ENCODE assay signal across 11 cellular contexts in the genomic region with DNA sequence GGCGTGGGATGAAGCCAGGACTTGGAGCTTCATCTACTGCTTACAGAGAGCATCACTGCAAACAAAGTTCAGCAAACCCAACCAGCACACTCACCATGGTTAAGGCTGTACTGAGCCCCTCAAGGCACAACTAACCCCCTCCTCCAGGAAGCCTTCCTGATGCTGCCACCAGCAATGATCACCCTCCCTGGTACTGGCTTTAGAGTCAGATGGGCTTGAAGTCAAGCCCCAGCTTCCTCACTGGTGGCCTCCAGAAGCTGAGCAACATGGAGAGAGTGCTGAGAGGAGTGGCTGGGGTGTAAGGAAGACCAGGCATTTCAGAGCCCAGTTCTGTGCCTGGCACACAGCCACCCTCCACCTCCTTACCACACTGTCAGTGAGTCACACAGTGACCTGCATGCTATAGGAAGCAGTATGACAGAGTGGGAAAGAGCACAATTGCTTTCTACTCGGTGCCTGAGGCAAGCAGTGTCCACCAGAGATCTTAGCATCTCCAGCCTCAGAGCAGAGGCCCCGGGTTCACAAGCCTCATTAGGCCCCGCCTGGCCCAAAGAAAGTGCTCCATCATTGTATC. TPM values are rescaled to one million over a fixed set of nuclear protein-coding genes. Genes with fewer than 3 reads are reported as not detected.
A peak's percentile ranks its signal among the peaks of the same experiment; 100 is the strongest.
DNase-seq lines count a peak whose midpoint lies in the region; ATAC-seq and TF ChIP-seq lines count a peak whose summit lies in the region.
"Had no signal": no experiment of that assay in that cellular context is flagged by ENCODE, and none has a peak within 500 bp of the region (broad histone marks: within the 10 kb centered on the region; RNA-seq: fewer than 3 reads in every experiment).

No MANE protein-coding gene starts in this region.

- H3K4me1 Mint-ChIP-seq in activated T-cell treated with anti-CD3 and anti-CD28 coated beads, Interleukin-2, amount 50 U/mL, for 24 hours (ENCODE audit: low read depth) = peaks cover 3% of the 10 kb centered on the region

- no peaks in the 10 kb centered on the region for H3K27me3 ChIP-seq in SK-N-SH (ENCODE audit: insufficient read depth)
- H3K27me3 ChIP-seq in foreskin keratinocyte = no peaks in the 10 kb centered on the region
- H3K27me3 ChIP-seq: transverse colon had no signal

- no peak overlapping the region for H3K9ac ChIP-seq in SK-N-SH

- peak overlapping the region; percentile 68 for H3K27ac Mint-ChIP-seq in activated T-cell treated with anti-CD3 and anti-CD28 coated beads, Interleukin-2, amount 50 U/mL, for 24 hours

- no peaks in the 10 kb centered on the region for H4K20me1 ChIP-seq in SK-N-SH (ENCODE audit: insufficient read depth)

- H3F3A ChIP-seq in SK-N-SH (replicated peaks; ENCODE audit: insufficient read depth) = no peaks in the 10 kb centered on the region

- no peaks in the 10 kb centered on the region for H3K79me2 ChIP-seq in SK-N-SH (ENCODE audit: insufficient read depth)

- TF ChIP-seq CTCF in SK-N-SH (IDR thresholded peaks at IDR 0.05) = no peak
- no peak for TF ChIP-seq CTCF in foreskin keratinocyte (conservative IDR thresholded peaks at IDR 0.05)

- no peak overlapping the region for H3K4me3 Mint-ChIP-seq in activated T-cell treated with anti-CD3 and anti-CD28 coated beads, Interleukin-2, amount 50 U/mL, for 24 hours

- TF ChIP-seq RAD21 in SK-N-SH (IDR thresholded peaks at IDR 0.05; ENCODE audit: low read length) = no peak

- no peak for DNase-seq in activated T-cell treated with anti-CD3 and anti-CD28 coated beads, Interleukin-2, amount 50 U/mL, for 24 hours
- DNase-seq in activated T-cell treated with anti-CD3 and anti-CD28 coated beads, Interleukin-2, amount 50 U/mL, for 1 hour = no peak
- DNase-seq in SK-N-SH (no peak), foreskin keratinocyte (peak; percentile 77 to 90), superior temporal gyrus (ENCODE audit: extremely low spot score) (peak; percentile 26), NCI-H1694 treated with DMSO at 0.1 percent for 48 hours (lab: John Stamatoyannopoulos, UW) (no peak), Right ventricle myocardium inferior (ENCODE audit: missing footprints) (no peak)
- DNase-seq in activated effector memory CD4-positive, alpha-beta T cell treated with anti-CD3 and anti-CD28 coated beads, Interleukin-2, amount 50 U/mL, for 16 hours = no peak
- DNase-seq: amniotic stem cell, NCI-H2081, transverse colon had no signal

- TF ChIP-seq EP300 in SK-N-SH (IDR thresholded peaks at IDR 0.05; ENCODE audit: borderline replicate concordance in 1 of 2, low read depth in 1 of 2, low read length in 1 of 2) = no peak

- H3K4me1 ChIP-seq in SK-N-SH (ENCODE audit: control insufficient read depth in 1 of 2, insufficient read depth in 2 of 2, low read depth in 1 of 2, low read length in 1 of 2) = no peaks in the 10 kb centered on the region
- H3K4me1 ChIP-seq in foreskin keratinocyte = peaks cover 12% of the 10 kb centered on the region
- H3K4me1 ChIP-seq: transverse colon had no signal

- ATAC-seq in foreskin keratinocyte = peak; percentile 89
- no peak for ATAC-seq in Right ventricle myocardium inferior

- 0 out of 2 replicates have a peak overlapping the region, but pooled peaks have one; percentile 68 for H2AFZ ChIP-seq in SK-N-SH (ENCODE audit: low read depth)

- H3K4me3 ChIP-seq in SK-N-SH (ENCODE audit: low read depth in 2 of 2, low read length in 1 of 2) = no peak overlapping the region
- H3K4me3 ChIP-seq: transverse colon had no signal

- POLR2A ChIA-PET in SK-N-SH (lab: Yijun Ruan, JAX) = no interaction called here

- CTCF ChIA-PET in SK-N-SH (lab: Yijun Ruan, JAX) = no interaction called here

- H3K9me3 ChIP-seq in SK-N-SH = no peaks in the 10 kb centered on the region
- H3K9me3 ChIP-seq: transverse colon had no signal

- no peaks in the 10 kb centered on the region for H3K9me2 ChIP-seq in SK-N-SH

- intact Hi-C loops in Right ventricle myocardium inferior (cut with DNase I) = no loop called here

- 100% methylated on average over 1 of the region's 4 CpGs for whole genome bisulfite sequencing in SK-N-SH (ENCODE audit: low lambda C conversion rate)

- no peaks in the 10 kb centered on the region for H3K9me3 Mint-ChIP-seq in activated T-cell treated with anti-CD3 and anti-CD28 coated beads, Interleukin-2, amount 50 U/mL, for 24 hours

- H3K27me3 Mint-ChIP-seq in activated T-cell treated with anti-CD3 and anti-CD28 coated beads, Interleukin-2, amount 50 U/mL, for 24 hours = no peaks in the 10 kb centered on the region

- H3K36me3 ChIP-seq in SK-N-SH (replicated peaks in 1 of 2; ENCODE audit: control insufficient read depth in 1 of 2, insufficient read depth in 2 of 2, low read length in 1 of 2) = no peaks in the 10 kb centered on the region
- H3K36me3 ChIP-seq: transverse colon had no signal

- H3K4me2 ChIP-seq in SK-N-SH = no peak overlapping the region

- H3K27ac ChIP-seq in SK-N-SH (ENCODE audit: low read depth in 2 of 2, low read length in 1 of 2) (no peak overlapping the region), foreskin keratinocyte (no peak overlapping the region)
- H3K27ac ChIP-seq: transverse colon had no signal

- peaks cover 51% of the 10 kb centered on the region for H3K36me3 Mint-ChIP-seq in activated T-cell treated with anti-CD3 and anti-CD28 coated beads, Interleukin-2, amount 50 U/mL, for 24 hours (ENCODE audit: low read depth)

TF ChIP-seq in SK-N-SH, 30 proteins besides CTCF, POLR2A, EP300 and RAD21:
- no peak for TF ChIP-seq FOXM1 (IDR thresholded peaks at IDR 0.05; ENCODE audit: low read depth)
- peak; percentile 18; the same call in 1 of the 2 replicates for TF ChIP-seq NFIC (IDR thresholded peaks at IDR 0.05; ENCODE audit: borderline replicate concordance)
- TF ChIP-seq FOSL2 (IDR thresholded peaks at IDR 0.05; ENCODE audit: borderline replicate concordance, low read depth) = peak; percentile 13; the same call in 1 of the 2 replicates
- TF ChIP-seq ZBTB33 (IDR thresholded peaks at IDR 0.05; ENCODE audit: borderline replicate concordance, low read depth) = no peak

RNA-seq across cellular contexts. Expression of gene BAIAP2L2, which starts 24.7 kb away (rescaled TPM):
- polyA plus RNA-seq in SK-N-SH (2012; rRNA removed) (0.13 and 0.16 TPM in 2 replicates), foreskin keratinocyte (4.2 and 5.0 TPM in 2 replicates)
- 0.03 and 0.05 TPM in 2 replicates for polyA plus RNA-seq in SK-N-SH (2012; cell fraction: cytosol; rRNA removed)
- 1.4 and 2.6 TPM in 2 replicates for polyA plus RNA-seq in SK-N-SH (2012; cell fraction: nucleus; rRNA removed)
- total RNA-seq in foreskin keratinocyte (3.1 and 4.0 TPM in 2 replicates), Right ventricle myocardium inferior (0.30 TPM)

RNA-seq across cellular contexts. Expression of gene PLA2G6, which starts 46.4 kb away (rescaled TPM):
- polyA plus RNA-seq in SK-N-SH (2012; rRNA removed) (10.5 and 14.5 TPM in 2 replicates), foreskin keratinocyte (2.4 and 2.5 TPM in 2 replicates)
- polyA plus RNA-seq in SK-N-SH (2012; cell fraction: cytosol; rRNA removed) = 1.7 and 2.8 TPM in 2 replicates
- 89.3 and 95.1 TPM in 2 replicates for polyA plus RNA-seq in SK-N-SH (2012; cell fraction: nucleus; rRNA removed)
- total RNA-seq in foreskin keratinocyte (3.4 and 4.6 TPM in 2 replicates), Right ventricle myocardium inferior (11.4 TPM)

RNA-seq across cellular contexts. Expression of gene SLC16A8, which starts 51.2 kb away (rescaled TPM):
- polyA plus RNA-seq in SK-N-SH (2012; rRNA removed) = not detected in 2 replicates
- polyA plus RNA-seq in SK-N-SH (2012; cell fraction: cytosol; rRNA removed) = not detected in 2 replicates
- not detected in 2 replicates for polyA plus RNA-seq in SK-N-SH (2012; cell fraction: nucleus; rRNA removed)
- total RNA-seq in foreskin keratinocyte = 0.24 TPM in 1 of 2 replicates, not detected in the other
- polyA plus RNA-seq in foreskin keratinocyte = 0.04 and 0.24 TPM in 2 replicates
- total RNA-seq in Right ventricle myocardium inferior = not detected
- total RNA-seq: transverse colon had no signal

Comparison
In these comparisons a context has a peak if more than half of its experiments do, and no peak if none do; other contexts are left out.
1. DNase-seq: peak in foreskin keratinocyte (2 of 2) and superior temporal gyrus (single experiment); none in activated T-cell treated with anti-CD3 and anti-CD28 coated beads, Interleukin-2, amount 50 U/mL, for 24 hours (single experiment), activated T-cell treated with anti-CD3 and anti-CD28 coated beads, Interleukin-2, amount 50 U/mL, for 1 hour (single experiment), SK-N-SH (single experiment), activated effector memory CD4-positive, alpha-beta T cell treated with anti-CD3 and anti-CD28 coated beads, Interleukin-2, amount 50 U/mL, for 16 hours (single experiment), NCI-H1694 treated with DMSO at 0.1 percent for 48 hours (single experiment) and Right ventricle myocardium inferior (single experiment).